ENCODE assay signal across 16 cellular contexts in the genomic region with DNA sequence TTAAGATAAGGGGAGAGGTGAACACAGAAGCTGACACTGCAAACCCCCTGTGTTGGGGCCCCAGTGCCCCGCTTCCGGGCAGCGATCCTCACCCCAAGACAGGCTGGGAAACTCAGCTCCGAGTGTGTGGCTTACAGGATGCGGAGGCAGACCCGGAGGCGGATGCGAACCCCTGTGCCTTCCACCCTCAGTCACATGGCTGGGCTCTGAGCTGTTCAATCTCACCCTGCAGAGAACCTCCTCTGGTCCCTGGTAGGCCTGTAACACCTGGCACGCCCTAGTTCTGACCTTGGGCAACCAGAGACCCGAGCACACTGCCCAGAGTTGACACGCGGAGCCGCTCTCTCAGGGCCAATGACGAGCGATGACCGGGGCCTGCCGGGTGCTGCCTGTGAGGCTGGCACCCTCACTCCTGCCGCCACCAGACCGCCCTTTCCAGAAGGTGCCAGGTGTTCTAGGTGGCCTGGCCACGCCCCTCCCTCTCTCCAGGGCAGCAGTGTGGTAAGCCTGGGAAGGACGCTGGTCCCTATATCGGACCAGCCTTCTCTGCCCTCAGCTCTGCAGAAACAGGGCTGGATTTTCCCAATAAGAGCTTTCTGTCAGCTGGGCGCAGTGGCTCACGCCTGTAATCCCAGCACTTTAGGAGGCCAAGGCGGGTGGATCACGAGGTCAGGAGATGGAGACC. TPM values are rescaled to one million over a fixed set of nuclear protein-coding genes. Genes with fewer than 3 reads are reported as not detected.
DNase-seq lines count a peak whose midpoint lies in the region; ATAC-seq, FAIRE-seq and TF ChIP-seq lines count a peak whose summit lies in the region.
"Had no signal": no experiment of that assay in that cellular context is flagged by ENCODE, and none has a peak within 500 bp of the region (broad histone marks: within the 10 kb centered on the region; RNA-seq: fewer than 3 reads in every experiment).

No MANE protein-coding gene starts in this region.

- peaks cover 3 to 8% of the 10 kb centered on the region in 2 donors for H3K36me3 ChIP-seq in small intestine (ENCODE audit: control insufficient read depth in 2 of 2, insufficient read depth in 2 of 2, low read length in 2 of 2)
- no peaks in the 10 kb centered on the region for H3K36me3 ChIP-seq in GM23338 (ENCODE audit: insufficient read depth)

- no peaks in the 10 kb centered on the region for H3K9me3 ChIP-seq in small intestine (ENCODE audit: control insufficient read depth, low read depth)
- H3K9me3 ChIP-seq: BLaER1 had no signal

- CTCF ChIA-PET in activated CD8-positive, alpha-beta memory T cell treated with anti-CD3 and anti-CD28 coated beads, Interleukin-2, amount 10 ng/mL, durations not matched to agents 7 days and 5 days (lab: Charles Lee), result interaction anchor here (0.9 kb wide), 1 partner anchor 203 kb away, joined by 3 read pairs; no protein-coding TSS in a partner anchor

- no peak overlapping the region for H2AFZ ChIP-seq in GM23338
- H2AFZ ChIP-seq: GM23248 had no signal

- TF ChIP-seq CTCF in GM23338 (conservative IDR thresholded peaks at IDR 0.05; ENCODE audit: low read depth in 2 of 2), result no peak

- H3K27me3 Mint-ChIP-seq in activated CD8-positive, alpha-beta memory T cell treated with anti-CD3 and anti-CD28 coated beads, Interleukin-2, amount 10 ng/mL, durations not matched to agents 7 days and 5 days, result no peaks in the 10 kb centered on the region
- H3K27me3 Mint-ChIP-seq in GM23338 (ENCODE audit: insufficient read depth, low read depth, poor library complexity), result peaks cover 7% of the 10 kb centered on the region

- no peak overlapping the region for H3K4me3 Mint-ChIP-seq in activated CD8-positive, alpha-beta memory T cell treated with anti-CD3 and anti-CD28 coated beads, Interleukin-2, amount 10 ng/mL, durations not matched to agents 7 days and 5 days
- no peak overlapping the region for H3K4me3 Mint-ChIP-seq in GM23338
- H3K4me3 Mint-ChIP-seq: CD8-positive, alpha-beta memory T cell had no signal

- WGBS in small intestine, 3 donors, result 62 to 89% (median 80%) methylated on average over 23 to 26 of the region's 26 CpGs

- H3K79me2 ChIP-seq in GM23338 (replicated peaks; ENCODE audit: insufficient read depth), result no peaks in the 10 kb centered on the region

- H3K4me1 ChIP-seq in small intestine (ENCODE audit: control insufficient read depth in 2 of 2, insufficient read depth in 1 of 2, low read depth in 1 of 2, low read length in 1 of 2) (no peaks in the 10 kb centered on the region), GM23338 (ENCODE audit: insufficient read depth) (no peaks in the 10 kb centered on the region)

- H3K27ac ChIP-seq in small intestine (ENCODE audit: low read depth in 1 of 2, low read length in 1 of 2), result no peak overlapping the region
- H3K27ac ChIP-seq in GM23338 (ENCODE audit: low read depth), result no peak overlapping the region
- H3K27ac ChIP-seq: 22Rv1, BLaER1, GM23248 had no signal

- FAIRE-seq in small intestine (lab: Jason Lieb, UNC), result no peak

- no peak overlapping the region for H3K27ac Mint-ChIP-seq in activated CD8-positive, alpha-beta memory T cell treated with anti-CD3 and anti-CD28 coated beads, Interleukin-2, amount 10 ng/mL, durations not matched to agents 7 days and 5 days
- no peak overlapping the region for H3K27ac Mint-ChIP-seq in GM23338

- no peaks in the 10 kb centered on the region for H3F3A ChIP-seq in GM23338 (replicated peaks; ENCODE audit: low read depth)

- no peaks in the 10 kb centered on the region for H3K9me2 ChIP-seq in GM23338 (ENCODE audit: insufficient read depth)

- no peak for ATAC-seq in activated CD8-positive, alpha-beta memory T cell treated with anti-CD3 and anti-CD28 coated beads, Interleukin-2, amount 10 ng/mL, durations not matched to agents 7 days and 5 days
- no peak for ATAC-seq in GM23338

- peaks cover 35% of the 10 kb centered on the region for H3K36me3 Mint-ChIP-seq in activated CD8-positive, alpha-beta memory T cell treated with anti-CD3 and anti-CD28 coated beads, Interleukin-2, amount 10 ng/mL, durations not matched to agents 7 days and 5 days
- peaks cover 11% of the 10 kb centered on the region; the same call in 2 of the 3 replicates for H3K36me3 Mint-ChIP-seq in GM23338 (ENCODE audit: low read depth)

- H3K4me3 ChIP-seq in small intestine (ENCODE audit: low read depth in 1 of 2, low read length in 2 of 2) (no peak overlapping the region), GM23338 (no peak overlapping the region)
- H3K4me3 ChIP-seq: BLaER1, GM23248 had no signal

- H3K27me3 ChIP-seq in small intestine (ENCODE audit: control insufficient read depth in 2 of 2, insufficient read depth in 2 of 2, low read length in 2 of 2), result no peaks in the 10 kb centered on the region
- H3K27me3 ChIP-seq in GM23338 (ENCODE audit: insufficient read depth), result no peaks in the 10 kb centered on the region
- H3K27me3 ChIP-seq: BLaER1 had no signal

- peak; percentile 26 for DNase-seq in activated CD8-positive, alpha-beta memory T cell treated with anti-CD3 and anti-CD28 coated beads for 24 hours
- DNase-seq in activated CD8-positive, alpha-beta memory T cell treated with anti-CD3 and anti-CD28 coated beads, Interleukin-2, amount 50 U/mL, for 4 hours, result no peak
- peak; percentile 31 for DNase-seq in activated CD8-positive, alpha-beta memory T cell treated with anti-CD3 and anti-CD28 coated beads, Interleukin-2, amount 10 ng/mL, durations not matched to agents 7 days and 5 days
- DNase-seq in islet precursor cell (peak; percentile 46), small intestine (peak; percentile 39), hippocampal formation (lab: John Stamatoyannopoulos, UW) (no peak), GM23338 (ENCODE audit: low spot score) (no peak), epidermal melanocyte (ENCODE audit: insufficient read length, low spot score) (no peak)
- DNase-seq: CD8-positive, alpha-beta memory T cell; GM23248; Karpas-422; NCI-H187 treated with DMSO at 0.1 percent for 48 hours; NCI-H446 treated with DMSO at 0.1 percent for 48 hours; NCI-H748 treated with DMSO at 0.1 percent for 48 hours had no signal

- H3K9me3 Mint-ChIP-seq in activated CD8-positive, alpha-beta memory T cell treated with anti-CD3 and anti-CD28 coated beads, Interleukin-2, amount 10 ng/mL, durations not matched to agents 7 days and 5 days (ENCODE audit: low read depth), result no peaks in the 10 kb centered on the region
- no peaks in the 10 kb centered on the region for H3K9me3 Mint-ChIP-seq in GM23338
- H3K9me3 Mint-ChIP-seq: CD8-positive, alpha-beta memory T cell had no signal

- H3K4me1 Mint-ChIP-seq in activated CD8-positive, alpha-beta memory T cell treated with anti-CD3 and anti-CD28 coated beads, Interleukin-2, amount 10 ng/mL, durations not matched to agents 7 days and 5 days, result no peaks in the 10 kb centered on the region
- no peaks in the 10 kb centered on the region for H3K4me1 Mint-ChIP-seq in GM23338

- H3K4me2 ChIP-seq in GM23338, result no peak overlapping the region

- no peaks in the 10 kb centered on the region; the same call in 1 of the 2 replicates for H4K20me1 ChIP-seq in GM23338 (replicated peaks; ENCODE audit: insufficient read depth)
- H4K20me1 ChIP-seq: BLaER1 had no signal

TF ChIP-seq in GM23338, 12 proteins besides CTCF, POLR2A, EP300 and RAD21 (continues in another document):
- TF ChIP-seq ETS1 (IDR thresholded peaks at IDR 0.05) (no peak), ZNF114 (CRISPR knock-in tag; IDR thresholded peaks at IDR 0.05) (no peak), ZNF331 (CRISPR knock-in tag; IDR thresholded peaks at IDR 0.05; ENCODE audit: low read depth) (no peak), POLR2AphosphoS5 (IDR thresholded peaks at IDR 0.05; ENCODE audit: low read depth) (no peak)

RNA-seq across cellular contexts. Expression of gene MEAK7, which starts 23.3 kb away (rescaled TPM):
- 10 to 100 TPM; 37.9 to 73.9 TPM for total RNA-seq in activated CD8-positive, alpha-beta memory T cell treated with anti-CD3 and anti-CD28 coated beads, Interleukin-2, amount 10 ng/mL, durations not matched to agents 7 days and 5 days
- polyA plus RNA-seq in small intestine (1 to 10 TPM; 7.3 to 7.5 (median 7.4) TPM), GM23338 (2016; fragmentation: Nextera tagmentation; extraction: Ambion mirVana) (7.5 and 7.9 TPM in 2 replicates)
- total RNA-seq in GM23338 (2014; rRNA removed; shearing (Covaris generic)), result 16.9 and 17.2 TPM in 2 replicates

Comparison
In these comparisons a context has a peak if more than half of its experiments do, and no peak if none do; other contexts are left out.
1. DNase-seq: peak in activated CD8-positive, alpha-beta memory T cell treated with anti-CD3 and anti-CD28 coated beads for 24 hours (single experiment), activated CD8-positive, alpha-beta memory T cell treated with anti-CD3 and anti-CD28 coated beads, Interleukin-2, amount 10 ng/mL, durations not matched to agents 7 days and 5 days (single experiment), islet precursor cell (single experiment) and small intestine (single experiment); none in activated CD8-positive, alpha-beta memory T cell treated with anti-CD3 and anti-CD28 coated beads, Interleukin-2, amount 50 U/mL, for 4 hours (single experiment), hippocampal formation (0 of 2), GM23338 (single experiment) and epidermal melanocyte (single experiment).